In genomic region chr1:46298387-46298786, GRCh38 we compare ENCODE assay signal across 22 cellular contexts. TPM values are rescaled to one million over a fixed set of nuclear protein-coding genes. Genes with fewer than 3 reads are reported as not detected.
DNase-seq lines count a peak whose midpoint lies in the region; ATAC-seq and TF ChIP-seq lines count a peak whose summit lies in the region.
"Had no signal": no experiment of that assay in that cellular context is flagged by ENCODE, and none has a peak within 500 bp of the region (broad histone marks: within the 10 kb centered on the region; RNA-seq: fewer than 3 reads in every experiment).

No MANE protein-coding gene starts in this region.

- no peaks in the 10 kb centered on the region for H3K27me3 ChIP-seq in HUES6 (ENCODE audit: control insufficient read depth, insufficient read depth, low read length)
- H3K27me3 ChIP-seq in esophagus muscularis mucosa, result no peaks in the 10 kb centered on the region
- H3K27me3 ChIP-seq in naive thymus-derived CD4-positive, alpha-beta T cell (ENCODE audit: control insufficient read depth in 2 of 2, insufficient read depth in 2 of 2, low read length in 2 of 2), result no peaks in the 10 kb centered on the region
- H3K27me3 ChIP-seq: dorsolateral prefrontal cortex, foreskin keratinocyte, SJSA1 had no signal

- no peak for TF ChIP-seq EP300 in esophagus muscularis mucosa (IDR thresholded peaks at IDR 0.05)

- intact Hi-C loops in esophagus muscularis mucosa (cut with DNase I), result no loop called here
- intact Hi-C loops in naive thymus-derived CD4-positive, alpha-beta T cell (cut with micrococcal nuclease), result no loop called here

- peaks cover 26% of the 10 kb centered on the region for H3K4me1 Mint-ChIP-seq in neural crest cell
- peaks cover 14 to 30% (median 20%) of the 10 kb centered on the region in 7 donors for H3K4me1 Mint-ChIP-seq in naive thymus-derived CD4-positive, alpha-beta T cell

- ATAC-seq in HG03439 (IDR thresholded peaks at IDR 0.05; ENCODE audit: unreplicated experiment) (no peak), GM18868 (IDR thresholded peaks at IDR 0.05; ENCODE audit: unreplicated experiment) (no peak)
- ATAC-seq in naive thymus-derived CD4-positive, alpha-beta T cell, result no peak
- ATAC-seq: foreskin keratinocyte, left lobe of liver had no signal

- H3K27ac ChIP-seq in 22Rv1 (peak overlapping the region; percentile 94; the same call in 1 of the 2 replicates), HUES6 (ENCODE audit: low read depth, low read length) (peak overlapping the region; percentile 58; the same call in 1 of the 2 replicates), esophagus muscularis mucosa (replicated peaks in 1 of 4) (peak overlapping the region; percentile 2 to 98 (median 44))
- H3K27ac ChIP-seq in naive thymus-derived CD4-positive, alpha-beta T cell (ENCODE audit: low read depth, low read length), result no peak overlapping the region
- H3K27ac ChIP-seq: C4-2B, epithelial cell of prostate, foreskin keratinocyte, PC-9, SJSA1 had no signal

- H3K9ac ChIP-seq in HUES6 (ENCODE audit: low read length), result peak overlapping the region; percentile 42

- peaks cover 29% of the 10 kb centered on the region for H3K4me1 ChIP-seq in HUES6 (ENCODE audit: control insufficient read depth, insufficient read depth, low read length)
- H3K4me1 ChIP-seq in esophagus muscularis mucosa, result peaks cover 33 to 44% (median 38%) of the 10 kb centered on the region in 4 donors
- peaks cover 8 to 14% of the 10 kb centered on the region in 2 donors for H3K4me1 ChIP-seq in naive thymus-derived CD4-positive, alpha-beta T cell (ENCODE audit: control insufficient read depth in 2 of 2, insufficient read depth in 2 of 2, low read length in 2 of 2)
- H3K4me1 ChIP-seq: foreskin keratinocyte had no signal

- H3K9me3 ChIP-seq in HUES6 (ENCODE audit: control insufficient read depth, insufficient read depth, low read depth, low read length) (no peaks in the 10 kb centered on the region), esophagus muscularis mucosa (no peaks in the 10 kb centered on the region)
- H3K9me3 ChIP-seq in naive thymus-derived CD4-positive, alpha-beta T cell (ENCODE audit: control insufficient read depth in 2 of 3, low read length in 3 of 3), result no peaks in the 10 kb centered on the region

- H3K36me3 ChIP-seq in HUES6 (ENCODE audit: control insufficient read depth, insufficient read depth, low read length) (peaks cover 43% of the 10 kb centered on the region), esophagus muscularis mucosa (peaks cover 38 to 48% (median 46%) of the 10 kb centered on the region in 4 donors)
- H3K36me3 ChIP-seq in naive thymus-derived CD4-positive, alpha-beta T cell (ENCODE audit: control insufficient read depth in 2 of 3, insufficient read depth in 3 of 3, low read length in 3 of 3), result peaks cover 0 to 43% (median 9%) of the 10 kb centered on the region in 3 experiments

- no peak overlapping the region for H3K27ac Mint-ChIP-seq in neural crest cell (ENCODE audit: unreplicated experiment)
- H3K27ac Mint-ChIP-seq in naive thymus-derived CD4-positive, alpha-beta T cell, result peak overlapping the region in 1 of 9 donors; percentile 3

- CTCF ChIA-PET in naive thymus-derived CD4-positive, alpha-beta T cell (lab: Charles Lee), result interaction anchor here (1.1 kb wide), 1 partner anchor 54 kb away, joined by 4 read pairs; no protein-coding TSS in a partner anchor

- TF ChIP-seq CTCF in 22Rv1 (IDR thresholded peaks at IDR 0.05) (no peak), esophagus muscularis mucosa (IDR thresholded peaks at IDR 0.05) (no peak), neural crest cell (conservative IDR thresholded peaks at IDR 0.05) (no peak)

- DNase-seq in esophagus muscularis mucosa (ENCODE audit: extremely low spot score) (no peak), neural crest cell (ENCODE audit: low read depth, low spot score) (no peak), H4 (ENCODE audit: low spot score) (no peak)
- no peak for DNase-seq in naive thymus-derived CD4-positive, alpha-beta T cell
- DNase-seq: activated CD4-positive, alpha-beta T cell treated with anti-CD3 and anti-CD28 coated beads, Interleukin-2, amount 50 U/mL, for 48 hours; activated gamma-delta T cell; central memory CD4-positive, alpha-beta T cell; dorsolateral prefrontal cortex; foreskin keratinocyte; KG1; NCI-H187; NCI-H345; PC-9 had no signal

- no peaks in the 10 kb centered on the region for H3K27me3 Mint-ChIP-seq in neural crest cell (ENCODE audit: low read depth)
- H3K27me3 Mint-ChIP-seq in naive thymus-derived CD4-positive, alpha-beta T cell, result peaks cover 0 to 2% (median 0%) of the 10 kb centered on the region in 5 donors

- TF ChIP-seq POLR2A in esophagus muscularis mucosa (IDR thresholded peaks at IDR 0.05; ENCODE audit: low read depth), result no peak

- 0 out of 2 replicates have a peak overlapping the region, but pooled peaks have one; percentile 9 for H3K4me3 ChIP-seq in HUES6 (ENCODE audit: low read depth, low read length)
- no peak overlapping the region for H3K4me3 ChIP-seq in esophagus muscularis mucosa
- H3K4me3 ChIP-seq in naive thymus-derived CD4-positive, alpha-beta T cell (ENCODE audit: low read length), result no peak overlapping the region
- H3K4me3 ChIP-seq: dorsolateral prefrontal cortex, PC-9, SJSA1 had no signal

- peak overlapping the region; percentile 80 for H3K4me3 Mint-ChIP-seq in neural crest cell
- H3K4me3 Mint-ChIP-seq in naive thymus-derived CD4-positive, alpha-beta T cell, result no peak overlapping the region

- POLR2A ChIA-PET in naive thymus-derived CD4-positive, alpha-beta T cell (lab: Charles Lee), result interaction anchor here (1.1 to 1.2 kb wide), 3 partner anchors 14 to 131 kb away, joined by 3 to 4 read pairs (median 3); no protein-coding TSS in a partner anchor

- H3K36me3 Mint-ChIP-seq in neural crest cell (ENCODE audit: low read depth), result peaks cover 22% of the 10 kb centered on the region
- peaks cover 0 to 34% (median 22%) of the 10 kb centered on the region in 5 donors for H3K36me3 Mint-ChIP-seq in naive thymus-derived CD4-positive, alpha-beta T cell

- H3K9me3 Mint-ChIP-seq in neural crest cell, result no peaks in the 10 kb centered on the region
- no peaks in the 10 kb centered on the region for H3K9me3 Mint-ChIP-seq in naive thymus-derived CD4-positive, alpha-beta T cell

RNA-seq across cellular contexts. Expression of gene LRRC41, which starts 5.0 kb away (rescaled TPM):
- total RNA-seq in esophagus muscularis mucosa (10 to 100 TPM; 59.0 to 81.1 (median 75.8) TPM), neural crest cell (99.0 and 102 TPM in 2 replicates)
- total RNA-seq in H4 (2014; rRNA removed; shearing (Covaris generic)), result 65.0 and 88.5 TPM in 2 replicates
- 10 to 100 TPM; 34.4 to 50.5 (median 37.2) TPM for total RNA-seq in naive thymus-derived CD4-positive, alpha-beta T cell
- 10 to 100 TPM; 52.0 to 63.4 TPM for polyA plus RNA-seq in naive thymus-derived CD4-positive, alpha-beta T cell

RNA-seq across cellular contexts. Expression of gene UQCRH, which starts 5.1 kb away (rescaled TPM):
- total RNA-seq in esophagus muscularis mucosa, result 100 to 1,000 TPM; 148 to 412 (median 283) TPM
- total RNA-seq in neural crest cell, result 325 and 341 TPM in 2 replicates
- total RNA-seq in H4 (2014; rRNA removed; shearing (Covaris generic)), result 1,107 and 1,124 TPM in 2 replicates
- 100 to 1,000 TPM; 107 to 260 (median 127) TPM for total RNA-seq in naive thymus-derived CD4-positive, alpha-beta T cell
- polyA plus RNA-seq in naive thymus-derived CD4-positive, alpha-beta T cell, result 100 to 1,000 TPM; 303 to 332 TPM

RNA-seq across cellular contexts. Expression of gene NSUN4, which starts 42.2 kb away (rescaled TPM):
- total RNA-seq in esophagus muscularis mucosa, result 10 to 100 TPM; 14.5 to 20.7 (median 16.2) TPM
- 32.7 and 33.3 TPM in 2 replicates for total RNA-seq in neural crest cell
- total RNA-seq in H4 (2014; rRNA removed; shearing (Covaris generic)), result 15.0 and 17.1 TPM in 2 replicates
- total RNA-seq in naive thymus-derived CD4-positive, alpha-beta T cell, result 10 to 100 TPM; 27.1 to 30.7 (median 29.0) TPM
- polyA plus RNA-seq in naive thymus-derived CD4-positive, alpha-beta T cell, result 10 to 100 TPM; 10.2 to 17.3 TPM

RNA-seq across cellular contexts. Expression of gene RAD54L, which starts 50.8 kb away (rescaled TPM):
- total RNA-seq in esophagus muscularis mucosa (1 to 10 TPM in 1 of 4 donors, not detected in 3; 1.2 TPM), neural crest cell (54.2 and 55.8 TPM in 2 replicates)
- total RNA-seq in H4 (2014; rRNA removed; shearing (Covaris generic)), result 13.9 and 14.4 TPM in 2 replicates
- 10 to 100 TPM in 1 of 5 experiments, 1 to 10 TPM in 3, under 1 TPM in 1; 0.94 to 31.9 (median 2.1) TPM for total RNA-seq in naive thymus-derived CD4-positive, alpha-beta T cell
- 1 to 10 TPM in 1 of 2 donors, not detected in 1; 1.2 TPM for polyA plus RNA-seq in naive thymus-derived CD4-positive, alpha-beta T cell
- total RNA-seq: mononuclear cell had no signal
